16 cellular contexts compared by ENCODE assay signal in the genomic region with DNA sequence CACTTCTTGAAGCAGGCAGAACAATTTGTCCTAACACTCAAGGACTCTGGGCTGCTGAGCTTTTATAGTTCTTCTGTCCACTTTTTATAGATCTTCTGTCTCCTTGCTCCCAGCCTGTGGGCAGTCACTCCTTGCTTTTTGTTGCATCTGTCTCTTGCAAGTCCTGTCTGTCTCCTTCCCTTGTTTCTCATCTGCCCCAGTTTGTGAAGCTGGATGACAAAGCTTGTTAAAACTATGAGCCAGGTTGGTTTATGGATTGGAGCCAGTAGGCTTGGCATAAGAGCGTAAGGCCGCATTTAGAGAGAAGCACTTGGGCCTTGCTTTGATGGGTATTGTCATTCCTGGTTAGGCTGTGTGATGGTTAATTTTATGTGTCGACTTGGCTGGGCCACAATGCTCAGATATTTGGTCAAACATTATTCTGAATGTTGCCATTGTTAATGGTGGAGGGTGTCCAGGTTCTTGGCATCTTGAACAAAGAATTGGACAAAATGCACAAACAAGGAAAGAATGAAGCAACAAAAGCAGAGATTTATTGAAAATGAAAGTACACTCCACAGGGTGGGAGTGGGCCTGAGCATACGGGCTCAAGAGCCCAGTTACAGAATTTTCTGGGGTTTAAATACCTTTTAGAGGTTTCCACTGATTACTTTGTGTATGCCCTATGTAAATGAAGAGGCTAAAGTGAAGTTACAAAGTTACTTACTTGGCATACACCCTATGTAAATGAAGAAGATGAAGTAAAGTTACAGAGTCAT. TPM values are rescaled to one million over a fixed set of nuclear protein-coding genes. Genes with fewer than 3 reads are reported as not detected.
DNase-seq lines count a peak whose midpoint lies in the region; TF ChIP-seq lines count a peak whose summit lies in the region.
"Had no signal": no experiment of that assay in that cellular context is flagged by ENCODE, and none has a peak within 500 bp of the region (broad histone marks: within the 10 kb centered on the region; RNA-seq: fewer than 3 reads in every experiment).

No MANE protein-coding gene starts in this region.

- CTCF ChIA-PET in Calu3 (lab: Charles Lee) = interaction anchor here (0.6 kb wide), 1 partner anchor 583 kb away, joined by 4 read pairs; no protein-coding TSS in a partner anchor

- no peaks in the 10 kb centered on the region for H3K4me1 Mint-ChIP-seq in Calu3 (ENCODE audit: low read depth, unreplicated experiment)

- H3K27ac Mint-ChIP-seq in Calu3 (ENCODE audit: unreplicated experiment) = no peak overlapping the region
- H3K27ac Mint-ChIP-seq: GM23338 had no signal

- no TSS peak for BruUV-seq in Calu3 (replicated peaks; lab: Mats Ljungman, UMichigan)

- no peaks in the 10 kb centered on the region for H3K27me3 Mint-ChIP-seq in Calu3 (ENCODE audit: unreplicated experiment)

- TF ChIP-seq CTCF in Calu3 (IDR thresholded peaks at IDR 0.05; ENCODE audit: unreplicated experiment) = no peak

- H3K9me3 Mint-ChIP-seq in Calu3 (ENCODE audit: low read depth, unreplicated experiment) = peaks cover 8% of the 10 kb centered on the region
- H3K9me3 Mint-ChIP-seq: GM23338 had no signal

- DNase-seq in M059J (ENCODE audit: low read depth) (peak; percentile 62), astrocyte of the hippocampus (ENCODE audit: low read depth, low spot score) (peak; percentile 11), myocyte (ENCODE audit: low read depth) (peak; percentile 72), superior temporal gyrus (ENCODE audit: extremely low spot score) (peak; percentile 73), NCI-H1930 (lab: John Stamatoyannopoulos, UW) (no peak), HCEC 1CT (no peak), retina (no peak), Calu3 (no peak)
- DNase-seq: DMS 273 treated with DMSO at 0.1 percent for 48 hours, GDM1, MM.1S, NCI-H1105 treated with DMSO at 0.1 percent for 48 hours, NCI-H1694 treated with DMSO at 0.1 percent for 48 hours, NCI-H2171 treated with DMSO at 0.1 percent for 48 hours, NCI-H748 treated with DMSO at 0.1 percent for 48 hours had no signal

- no peaks in the 10 kb centered on the region for H3K36me3 Mint-ChIP-seq in Calu3 (ENCODE audit: insufficient read depth, unreplicated experiment)

- intact Hi-C loops in Calu3 (cut with micrococcal nuclease; ENCODE audit: unreplicated experiment) = no loop called here

- no peak overlapping the region for H3K4me3 Mint-ChIP-seq in Calu3 (ENCODE audit: low read depth, unreplicated experiment)
- H3K4me3 Mint-ChIP-seq: GM23338 had no signal

RNA-seq across cellular contexts. Expression of a gene that starts 7.9 kb away (rescaled TPM):
- 40.1 and 40.5 TPM in 2 replicates for total RNA-seq in M059J (2014; rRNA removed; shearing (Covaris generic))
- total RNA-seq in myocyte = 11.6 and 12.4 TPM in 2 replicates
- 12.7 TPM for polyA plus RNA-seq in myocyte (2012)
- total RNA-seq in Calu3 (2022) = not detected in 2 replicates

Comparison
In these comparisons a context has a peak if more than half of its experiments do, and no peak if none do; other contexts are left out.
1. DNase-seq: peak in M059J (single experiment), astrocyte of the hippocampus (single experiment), myocyte (single experiment) and superior temporal gyrus (single experiment); none in NCI-H1930 (0 of 2), HCEC 1CT (single experiment), retina (single experiment) and Calu3 (single experiment).
2. RNA of a gene that starts 7.9 kb away (total RNA-seq): 40.1 to 40.5 TPM in M059J and 11.6 to 12.4 TPM in myocyte; not detected in Calu3; every median in the first group is over 10 times any median in the second.